1 cellular context compared by ENCODE assay signal in genomic region chr12:45285717-45286116, GRCh38.
TF ChIP-seq lines count a peak whose summit lies in the region.

No MANE protein-coding gene starts in this region.

TF ChIP-seq in GM23338, 12 proteins besides CTCF, POLR2A, EP300 and RAD21:
- TF ChIP-seq ZNF462 (CRISPR knock-in tag; IDR thresholded peaks at IDR 0.05) (no peak), EZH2 (IDR thresholded peaks at IDR 0.05; ENCODE audit: low read depth, unreplicated experiment) (no peak), POLR2AphosphoS5 (IDR thresholded peaks at IDR 0.05; ENCODE audit: low read depth) (no peak), EZH2phosphoT487 (IDR thresholded peaks at IDR 0.05; ENCODE audit: unreplicated experiment) (no peak), STAT1 (IDR thresholded peaks at IDR 0.05; ENCODE audit: unreplicated experiment) (no peak), ZNF114 (CRISPR knock-in tag; IDR thresholded peaks at IDR 0.05) (no peak), CREB1 (CRISPR knock-in tag; IDR thresholded peaks at IDR 0.05; ENCODE audit: low read depth) (no peak), REST (IDR thresholded peaks at IDR 0.05; ENCODE audit: unreplicated experiment) (no peak)
